Comparison of ENCODE assay signal across 1 cellular context in genomic region chr10:42638053-42638820, GRCh38.
TF ChIP-seq lines count a peak whose summit lies in the region.

TSS of gene ZNF33B (minus strand) at chr10:42638570. CDS start at chr10:42636928, 1,642 bp downstream.

TF ChIP-seq in HEK293, 187 proteins besides CTCF, POLR2A, EP300 and RAD21 (continued from another document and continues in another):
- TF ChIP-seq, protein P1, sequence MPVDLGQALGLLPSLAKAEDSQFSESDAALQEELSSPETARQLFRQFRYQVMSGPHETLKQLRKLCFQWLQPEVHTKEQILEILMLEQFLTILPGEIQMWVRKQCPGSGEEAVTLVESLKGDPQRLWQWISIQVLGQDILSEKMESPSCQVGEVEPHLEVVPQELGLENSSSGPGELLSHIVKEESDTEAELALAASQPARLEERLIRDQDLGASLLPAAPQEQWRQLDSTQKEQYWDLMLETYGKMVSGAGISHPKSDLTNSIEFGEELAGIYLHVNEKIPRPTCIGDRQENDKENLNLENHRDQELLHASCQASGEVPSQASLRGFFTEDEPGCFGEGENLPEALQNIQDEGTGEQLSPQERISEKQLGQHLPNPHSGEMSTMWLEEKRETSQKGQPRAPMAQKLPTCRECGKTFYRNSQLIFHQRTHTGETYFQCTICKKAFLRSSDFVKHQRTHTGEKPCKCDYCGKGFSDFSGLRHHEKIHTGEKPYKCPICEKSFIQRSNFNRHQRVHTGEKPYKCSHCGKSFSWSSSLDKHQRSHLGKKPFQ (tag by site-specific recombination; IDR thresholded peaks at IDR 0.05): no peak
- TF ChIP-seq, protein P2, sequence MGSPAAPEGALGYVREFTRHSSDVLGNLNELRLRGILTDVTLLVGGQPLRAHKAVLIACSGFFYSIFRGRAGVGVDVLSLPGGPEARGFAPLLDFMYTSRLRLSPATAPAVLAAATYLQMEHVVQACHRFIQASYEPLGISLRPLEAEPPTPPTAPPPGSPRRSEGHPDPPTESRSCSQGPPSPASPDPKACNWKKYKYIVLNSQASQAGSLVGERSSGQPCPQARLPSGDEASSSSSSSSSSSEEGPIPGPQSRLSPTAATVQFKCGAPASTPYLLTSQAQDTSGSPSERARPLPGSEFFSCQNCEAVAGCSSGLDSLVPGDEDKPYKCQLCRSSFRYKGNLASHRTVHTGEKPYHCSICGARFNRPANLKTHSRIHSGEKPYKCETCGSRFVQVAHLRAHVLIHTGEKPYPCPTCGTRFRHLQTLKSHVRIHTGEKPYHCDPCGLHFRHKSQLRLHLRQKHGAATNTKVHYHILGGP (tag by site-specific recombination; IDR thresholded peaks at IDR 0.05): no peak
- TF ChIP-seq RBAK (tag by site-specific recombination; IDR thresholded peaks at IDR 0.05): no peak
- TF ChIP-seq HOXC10 (CRISPR knock-in tag; IDR thresholded peaks at IDR 0.05): no peak
- peak; percentile 85 for TF ChIP-seq PATZ1 (tag by site-specific recombination; IDR thresholded peaks at IDR 0.05)
- no peak for TF ChIP-seq ZNF146 (tag by site-specific recombination; IDR thresholded peaks at IDR 0.05)
- no peak for TF ChIP-seq ZNF155 (tag by site-specific recombination; IDR thresholded peaks at IDR 0.05)
- peak; percentile 84 for TF ChIP-seq EGR2 (tag by site-specific recombination; IDR thresholded peaks at IDR 0.05; ENCODE audit: low read depth)
- TF ChIP-seq ZNF121 (tag by site-specific recombination; IDR thresholded peaks at IDR 0.05): no peak; the same call in 1 of the 2 replicates
- TF ChIP-seq HIC1 (tag by site-specific recombination; IDR thresholded peaks at IDR 0.05): peak; percentile 84
- TF ChIP-seq BCL11B (tag by site-specific recombination; IDR thresholded peaks at IDR 0.05; ENCODE audit: low read depth): no peak
- TF ChIP-seq ZNF692 (tag by site-specific recombination; IDR thresholded peaks at IDR 0.05): peak; percentile 68
- TF ChIP-seq ZNF266 (tag by site-specific recombination; IDR thresholded peaks at IDR 0.05; ENCODE audit: low read depth): no peak
- TF ChIP-seq ZNF510 (tag by site-specific recombination; IDR thresholded peaks at IDR 0.05; ENCODE audit: insufficient replicate concordance): no peak
- no peak for TF ChIP-seq ZNF571 (tag by site-specific recombination; IDR thresholded peaks at IDR 0.05)
- peak; percentile 57 for TF ChIP-seq SP7 (tag by site-specific recombination; IDR thresholded peaks at IDR 0.05)
- peak; percentile 87 for TF ChIP-seq ZFHX2 (tag by site-specific recombination; conservative IDR thresholded peaks at IDR 0.05)
- no peak; the same call in 1 of the 2 replicates for TF ChIP-seq ZNF10 (tag by site-specific recombination; IDR thresholded peaks at IDR 0.05)
- no peak for TF ChIP-seq ZNF530 (tag by site-specific recombination; IDR thresholded peaks at IDR 0.05; ENCODE audit: low read depth)
- peak; percentile 49; the same call in 1 of the 2 replicates for TF ChIP-seq ZNF610 (tag by site-specific recombination; IDR thresholded peaks at IDR 0.05; ENCODE audit: borderline replicate concordance)
- TF ChIP-seq ZNF48 (tag by site-specific recombination; IDR thresholded peaks at IDR 0.05): no peak
- no peak for TF ChIP-seq ZNF658 (tag by site-specific recombination; IDR thresholded peaks at IDR 0.05)
- no peak for TF ChIP-seq YY2 (tag by site-specific recombination; IDR thresholded peaks at IDR 0.05)
- peak; percentile 44; the same call in 1 of the 2 replicates for TF ChIP-seq ZNF561 (tag by site-specific recombination; IDR thresholded peaks at IDR 0.05; ENCODE audit: borderline replicate concordance)
- no peak for TF ChIP-seq GFI1B (tag by site-specific recombination; IDR thresholded peaks at IDR 0.05)
- 0 out of 2 replicates have a peak, but pooled peaks have one; percentile 17 for TF ChIP-seq ZNF324 (tag by site-specific recombination; IDR thresholded peaks at IDR 0.05)
- no peak for TF ChIP-seq ZBTB7A (tag by site-specific recombination; IDR thresholded peaks at IDR 0.05; ENCODE audit: low read depth)
- TF ChIP-seq FEZF1 (tag by site-specific recombination; IDR thresholded peaks at IDR 0.05): no peak
- TF ChIP-seq, protein P3, sequence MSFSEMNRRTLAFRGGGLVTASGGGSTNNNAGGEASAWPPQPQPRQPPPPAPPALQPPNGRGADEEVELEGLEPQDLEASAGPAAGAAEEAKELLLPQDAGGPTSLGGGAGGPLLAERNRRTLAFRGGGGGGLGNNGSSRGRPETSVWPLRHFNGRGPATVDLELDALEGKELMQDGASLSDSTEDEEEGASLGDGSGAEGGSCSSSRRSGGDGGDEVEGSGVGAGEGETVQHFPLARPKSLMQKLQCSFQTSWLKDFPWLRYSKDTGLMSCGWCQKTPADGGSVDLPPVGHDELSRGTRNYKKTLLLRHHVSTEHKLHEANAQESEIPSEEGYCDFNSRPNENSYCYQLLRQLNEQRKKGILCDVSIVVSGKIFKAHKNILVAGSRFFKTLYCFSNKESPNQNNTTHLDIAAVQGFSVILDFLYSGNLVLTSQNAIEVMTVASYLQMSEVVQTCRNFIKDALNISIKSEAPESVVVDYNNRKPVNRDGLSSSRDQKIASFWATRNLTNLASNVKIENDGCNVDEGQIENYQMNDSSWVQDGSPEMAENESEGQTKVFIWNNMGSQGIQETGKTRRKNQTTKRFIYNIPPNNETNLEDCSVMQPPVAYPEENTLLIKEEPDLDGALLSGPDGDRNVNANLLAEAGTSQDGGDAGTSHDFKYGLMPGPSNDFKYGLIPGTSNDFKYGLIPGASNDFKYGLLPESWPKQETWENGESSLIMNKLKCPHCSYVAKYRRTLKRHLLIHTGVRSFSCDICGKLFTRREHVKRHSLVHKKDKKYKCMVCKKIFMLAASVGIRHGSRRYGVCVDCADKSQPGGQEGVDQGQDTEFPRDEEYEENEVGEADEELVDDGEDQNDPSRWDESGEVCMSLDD (tag by site-specific recombination; IDR thresholded peaks at IDR 0.05): peak; percentile 15
- TF ChIP-seq ZNF112 (tag by site-specific recombination; IDR thresholded peaks at IDR 0.05): no peak
- TF ChIP-seq ZXDB (tag by site-specific recombination; IDR thresholded peaks at IDR 0.05): peak; percentile 94
- TF ChIP-seq ZFP41 (tag by site-specific recombination; IDR thresholded peaks at IDR 0.05; ENCODE audit: borderline replicate concordance): no peak
- TF ChIP-seq ZNF704 (tag by site-specific recombination; IDR thresholded peaks at IDR 0.05): no peak
- TF ChIP-seq GLIS1 (tag by site-specific recombination; IDR thresholded peaks at IDR 0.05): peak; percentile 89
- peak; percentile 56; the same call in 1 of the 2 replicates for TF ChIP-seq ZNF366 (tag by site-specific recombination; conservative IDR thresholded peaks at IDR 0.05)
- TF ChIP-seq ZNF623 (tag by site-specific recombination; IDR thresholded peaks at IDR 0.05): no peak
- TF ChIP-seq ZSCAN5A (tag by site-specific recombination; IDR thresholded peaks at IDR 0.05): no peak
- TF ChIP-seq ZNF433 (tag by site-specific recombination; IDR thresholded peaks at IDR 0.05; ENCODE audit: low read depth): no peak
- peak; percentile 64 for TF ChIP-seq ZNF501 (tag by site-specific recombination; IDR thresholded peaks at IDR 0.05)
- TF ChIP-seq ZNF776 (tag by site-specific recombination; IDR thresholded peaks at IDR 0.05; ENCODE audit: borderline replicate concordance): no peak
- no peak for TF ChIP-seq SETDB1 (IDR thresholded peaks at IDR 0.05; ENCODE audit: insufficient read length, low read length)
- TF ChIP-seq ZNF529 (tag by site-specific recombination; IDR thresholded peaks at IDR 0.05; ENCODE audit: insufficient replicate concordance): no peak
- TF ChIP-seq ZNF449 (tag by site-specific recombination; IDR thresholded peaks at IDR 0.05): peak; percentile 95
- no peak for TF ChIP-seq ZNF837 (tag by site-specific recombination; IDR thresholded peaks at IDR 0.05)
- TF ChIP-seq ZNF670 (tag by site-specific recombination; IDR thresholded peaks at IDR 0.05; ENCODE audit: low read depth): no peak
- TF ChIP-seq, protein P4, sequence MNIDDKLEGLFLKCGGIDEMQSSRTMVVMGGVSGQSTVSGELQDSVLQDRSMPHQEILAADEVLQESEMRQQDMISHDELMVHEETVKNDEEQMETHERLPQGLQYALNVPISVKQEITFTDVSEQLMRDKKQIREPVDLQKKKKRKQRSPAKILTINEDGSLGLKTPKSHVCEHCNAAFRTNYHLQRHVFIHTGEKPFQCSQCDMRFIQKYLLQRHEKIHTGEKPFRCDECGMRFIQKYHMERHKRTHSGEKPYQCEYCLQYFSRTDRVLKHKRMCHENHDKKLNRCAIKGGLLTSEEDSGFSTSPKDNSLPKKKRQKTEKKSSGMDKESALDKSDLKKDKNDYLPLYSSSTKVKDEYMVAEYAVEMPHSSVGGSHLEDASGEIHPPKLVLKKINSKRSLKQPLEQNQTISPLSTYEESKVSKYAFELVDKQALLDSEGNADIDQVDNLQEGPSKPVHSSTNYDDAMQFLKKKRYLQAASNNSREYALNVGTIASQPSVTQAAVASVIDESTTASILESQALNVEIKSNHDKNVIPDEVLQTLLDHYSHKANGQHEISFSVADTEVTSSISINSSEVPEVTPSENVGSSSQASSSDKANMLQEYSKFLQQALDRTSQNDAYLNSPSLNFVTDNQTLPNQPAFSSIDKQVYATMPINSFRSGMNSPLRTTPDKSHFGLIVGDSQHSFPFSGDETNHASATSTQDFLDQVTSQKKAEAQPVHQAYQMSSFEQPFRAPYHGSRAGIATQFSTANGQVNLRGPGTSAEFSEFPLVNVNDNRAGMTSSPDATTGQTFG (tag by site-specific recombination; IDR thresholded peaks at IDR 0.05; ENCODE audit: borderline replicate concordance): no peak
- no peak for TF ChIP-seq ZNF202 (tag by site-specific recombination; IDR thresholded peaks at IDR 0.05; ENCODE audit: borderline replicate concordance)
- no peak for TF ChIP-seq ZNF555 (tag by site-specific recombination; conservative IDR thresholded peaks at IDR 0.05)
- 0 out of 2 replicates have a peak, but pooled peaks have one; percentile 30 for TF ChIP-seq YY1 (tag by site-specific recombination; IDR thresholded peaks at IDR 0.05)
